In the genomic region with DNA sequence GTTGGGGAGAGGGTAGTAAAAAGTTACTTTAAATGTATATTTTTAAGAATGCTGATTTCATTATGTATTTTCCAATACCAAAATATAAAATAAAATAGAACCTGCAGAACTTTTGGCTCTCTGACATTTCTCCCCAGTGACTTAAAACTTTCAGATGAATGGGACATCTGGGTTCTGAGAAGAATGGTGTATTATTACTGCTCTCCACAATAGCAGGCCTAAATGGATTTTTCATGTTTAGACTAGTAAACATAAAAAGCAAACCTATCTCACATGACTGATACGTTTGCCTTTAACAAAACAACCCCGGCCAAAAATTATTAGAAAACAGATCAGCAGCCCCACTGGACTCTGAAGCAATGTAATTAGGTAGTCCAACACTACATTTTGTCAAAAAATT, we compare ENCODE assay signal across 22 cellular contexts.
"Had no signal": no experiment of that assay in that cellular context is flagged by ENCODE, and none has a peak within 500 bp of the region (broad histone marks: within the 10 kb centered on the region; RNA-seq: fewer than 3 reads in every experiment).

No MANE protein-coding gene starts in this region.

- ATAC-seq: naive thymus-derived CD8-positive, alpha-beta T cell; pancreas; psoas muscle; right cardiac atrium; right lobe of liver; stimulated activated effector memory CD8-positive, alpha-beta T cell treated with anti-CD3 and anti-CD28 coated beads, Interleukin-12 subunit alpha, Interleukin-12 subunit beta, amount 100 ng/mL, for 72 hours; stimulated activated naive B cell treated with anti-CD40 and anti-IgM and Interleukin-4, amounts not matched to agents 10 μg/mL and 1 μg/mL and 100 μg/mL, for 72 hours; upper lobe of right lung had no signal

- DNase-seq: naive B cell; naive thymus-derived CD8-positive, alpha-beta T cell; nephron progenitor cell; nucleus accumbens; pancreas; psoas muscle; right cardiac atrium; right lobe of liver; sigmoid colon; small intestine; stimulated activated CD4-positive, alpha-beta T cell treated with anti-CD3 and anti-CD28 coated beads, Interleukin-15, amount 100 ng/mL, for 24 hours; stimulated activated CD4-positive, alpha-beta T cell treated with anti-CD3 and anti-CD28 coated beads, Interleukin-2, amount 100 ng/mL, for 24 hours; stimulated activated CD4-positive, alpha-beta T cell treated with anti-CD3 and anti-CD28 coated beads, Interleukin-2, amount 100 ng/mL, for 48 hours; stimulated activated naive B cell treated with anti-CD40 and anti-IgM and Interleukin-4, amounts not matched to agents 10 μg/mL and 1 μg/mL and 100 μg/mL, for 72 hours; stimulated activated naive CD4-positive, alpha-beta T cell treated with Interleukin-2 at 50 U/mL for 16 hours; stomach; testis; tibial artery; transverse colon; upper lobe of right lung; uterus had no signal
